Comparison of ENCODE assay signal across 25 cellular contexts in the genomic region with DNA sequence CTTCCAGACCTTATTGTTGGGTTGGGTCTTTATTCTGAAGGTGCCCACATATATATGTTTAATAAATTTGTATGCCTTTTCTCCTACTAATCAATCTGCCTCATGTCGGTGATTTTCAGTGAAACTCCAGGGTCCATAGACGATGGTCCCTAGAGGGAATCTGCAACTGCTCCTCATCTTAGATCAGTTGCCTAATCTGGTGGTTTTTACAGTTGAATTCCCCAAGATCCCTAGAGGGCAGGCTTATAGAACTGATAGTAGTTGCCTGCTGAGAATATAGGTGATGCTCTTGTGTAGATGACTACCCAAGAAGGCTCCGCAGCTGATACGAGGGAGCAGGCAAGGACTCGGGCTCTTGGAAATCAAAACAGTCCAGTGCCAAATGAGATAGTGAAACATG.
"Had no signal": no experiment of that assay in that cellular context is flagged by ENCODE, and none has a peak within 500 bp of the region (broad histone marks: within the 10 kb centered on the region; RNA-seq: fewer than 3 reads in every experiment).

No MANE protein-coding gene starts in this region.

- DNase-seq: colonic mucosa; cortex of kidney; dermis blood vessel endothelial cell; dorsolateral prefrontal cortex; effector CD4-positive, alpha-beta T cell; effector CD8-positive, alpha-beta T cell; effector memory CD4-positive, alpha-beta T cell; effector memory CD8-positive, alpha-beta T cell; endodermal cell; erythroblast; esophagus squamous epithelium; foreskin fibroblast; foreskin keratinocyte; foreskin melanocyte; gastrocnemius medialis; glutamatergic neuron; head of caudate nucleus; heart left ventricle; heart right ventricle had no signal

- H3K4me1 ChIP-seq: colonic mucosa, esophagus muscularis mucosa, esophagus squamous epithelium, foreskin keratinocyte, gastrocnemius medialis, gastroesophageal sphincter, heart left ventricle, heart right ventricle had no signal

- ATAC-seq: effector memory CD8-positive, alpha-beta T cell; esophagus mucosa; foreskin keratinocyte; gastrocnemius medialis; gastroesophageal sphincter; heart left ventricle; heart right ventricle had no signal

- H3K36me3 ChIP-seq: colonic mucosa, esophagus muscularis mucosa, esophagus squamous epithelium, gastrocnemius medialis, gastroesophageal sphincter, heart left ventricle, heart right ventricle had no signal

- H3K4me2 ChIP-seq: hepatocyte had no signal

- H3K27me3 ChIP-seq: colonic mucosa, esophagus muscularis mucosa, esophagus squamous epithelium, foreskin keratinocyte, gastrocnemius medialis, gastroesophageal sphincter, heart left ventricle, heart right ventricle, hepatocyte had no signal

- H3K4me3 ChIP-seq: colonic mucosa, coronary artery, dorsolateral prefrontal cortex, esophagus muscularis mucosa, esophagus squamous epithelium, gastrocnemius medialis, gastroesophageal sphincter, heart left ventricle, heart right ventricle, hepatocyte had no signal

- H3K27ac ChIP-seq: colonic mucosa, coronary artery, dorsolateral prefrontal cortex, epithelial cell of prostate, esophagus muscularis mucosa, esophagus squamous epithelium, foreskin keratinocyte, gastrocnemius medialis, gastroesophageal sphincter, heart left ventricle, heart right ventricle, hepatocyte had no signal

- H3K9me3 ChIP-seq: colonic mucosa, esophagus squamous epithelium, gastrocnemius medialis had no signal
